8 cellular contexts compared by ENCODE assay signal in the genomic region with DNA sequence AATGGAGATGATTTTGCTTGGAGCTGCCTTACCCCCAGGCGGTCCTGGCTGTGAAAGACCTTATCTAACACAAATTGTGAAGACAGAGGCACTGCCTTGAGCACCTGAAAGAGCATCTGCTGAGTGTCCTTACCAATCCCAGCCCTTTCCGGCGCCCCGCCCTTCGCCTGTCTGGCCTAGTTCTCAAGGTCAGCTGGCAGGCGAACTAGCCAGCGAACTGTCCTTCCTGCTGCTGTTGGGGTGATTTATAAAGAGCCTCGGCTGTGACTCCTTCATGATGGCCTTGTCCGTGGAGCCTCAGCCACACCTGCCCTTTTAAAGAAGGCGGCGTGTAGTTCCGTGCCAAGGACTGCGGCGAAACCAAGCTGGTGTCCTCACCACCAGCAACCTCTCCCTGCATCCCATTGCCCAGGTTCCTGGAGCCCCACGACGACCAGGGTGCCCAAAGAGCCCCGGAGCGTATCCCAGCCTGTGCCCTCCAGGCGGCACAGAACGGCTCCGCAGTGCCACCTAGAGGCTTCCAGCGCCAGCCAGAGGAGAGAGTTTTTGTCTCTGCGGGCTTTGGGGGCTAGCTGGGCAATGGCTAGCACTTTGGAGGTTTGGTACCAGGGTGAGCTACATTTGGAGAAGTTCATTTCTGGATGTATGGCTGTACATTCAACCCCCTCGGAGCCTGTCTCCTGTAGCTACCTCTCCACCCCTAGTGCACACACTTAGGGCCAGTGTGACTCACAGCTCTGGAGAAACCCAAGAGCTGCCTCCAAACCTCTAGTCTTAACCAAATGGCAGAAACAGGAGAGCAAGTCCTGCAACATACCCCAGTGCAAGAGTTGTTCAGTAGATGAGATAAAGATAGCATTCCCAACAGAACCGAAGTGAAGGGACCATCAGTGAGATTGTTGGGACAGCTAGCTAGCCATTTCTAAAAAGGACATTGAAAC. TPM values are rescaled to one million over a fixed set of nuclear protein-coding genes. Genes with fewer than 3 reads are reported as not detected.
DNase-seq lines count a peak whose midpoint lies in the region; ATAC-seq and TF ChIP-seq lines count a peak whose summit lies in the region.

No MANE protein-coding gene starts in this region.

- H3K36me3 ChIP-seq in Peyer's patch, result no peaks in the 10 kb centered on the region
- H3K36me3 ChIP-seq in right atrium auricular region, result no peaks in the 10 kb centered on the region

- no peaks in the 10 kb centered on the region for H3K9me3 ChIP-seq in Peyer's patch
- H3K9me3 ChIP-seq in right atrium auricular region, result no peaks in the 10 kb centered on the region

- DNase-seq in NCI-H510A treated with DMSO at 0.1 percent for 48 hours (lab: John Stamatoyannopoulos, UW) (peak; percentile 1), NCI-H510A (lab: John Stamatoyannopoulos, UW) (no peak), Peyer's patch (peak in 2 of 3 donors; percentile 46 to 49), right atrium auricular region (ENCODE audit: low spot score) (no peak)
- peak; percentile 41 for DNase-seq in activated naive CD4-positive, alpha-beta T cell treated with Interleukin-2 at 50 U/mL for 16 hours
- peak; percentile 4 to 25 (median 25) for DNase-seq in stimulated activated CD4-positive, alpha-beta T cell treated with anti-CD3 and anti-CD28 coated beads, Interleukin-12 subunit alpha, Interleukin-12 subunit beta, amount 100 ng/mL, for 48 hours (ENCODE audit: low read depth in 2 of 3, low spot score in 1 of 3)
- no peak for DNase-seq in activated T-helper 1 cell treated with anti-CD3 and anti-CD28 coated beads, Interleukin-12 subunit alpha, Interleukin-12 subunit beta, Interleukin-2, Interleukin-4 antibody, amounts not matched to agents 30 ng/mL and 10 ng/mL and 1 ng/mL, durations not matched to agents 14 hours and 24 hours and 36 hours (ENCODE audit: low spot score)

- peak overlapping the region in 1 of 4 donors; percentile 21 for H3K4me3 ChIP-seq in Peyer's patch
- H3K4me3 ChIP-seq in right atrium auricular region, result no peak overlapping the region

- TF ChIP-seq CTCF in Peyer's patch (IDR thresholded peaks at IDR 0.05) (peak in 4 of 6 experiments; percentile 26 to 38 (median 32)), right atrium auricular region (IDR thresholded peaks at IDR 0.05) (peak; percentile 31 to 66)

- no peaks in the 10 kb centered on the region for H3K9me3 Mint-ChIP-seq in activated T-helper 1 cell treated with anti-CD3 and anti-CD28 coated beads, Interleukin-12 subunit alpha, Interleukin-12 subunit beta, Interleukin-2, Interleukin-4 antibody, amounts not matched to agents 30 ng/mL and 10 ng/mL and 1 ng/mL, durations not matched to agents 14 hours and 24 hours and 36 hours

- no peaks in the 10 kb centered on the region for H3K4me1 Mint-ChIP-seq in activated T-helper 1 cell treated with anti-CD3 and anti-CD28 coated beads, Interleukin-12 subunit alpha, Interleukin-12 subunit beta, Interleukin-2, Interleukin-4 antibody, amounts not matched to agents 30 ng/mL and 10 ng/mL and 1 ng/mL, durations not matched to agents 14 hours and 24 hours and 36 hours (ENCODE audit: low read depth)

- no peaks in the 10 kb centered on the region for H3K27me3 ChIP-seq in Peyer's patch
- peaks cover 0 to 3% of the 10 kb centered on the region in 2 donors for H3K27me3 ChIP-seq in right atrium auricular region

- intact Hi-C loops in activated T-helper 1 cell treated with anti-CD3 and anti-CD28 coated beads, Interleukin-12 subunit alpha, Interleukin-12 subunit beta, Interleukin-2, Interleukin-4 antibody, amounts not matched to agents 30 ng/mL and 10 ng/mL and 1 ng/mL, durations not matched to agents 14 hours and 24 hours and 36 hours (cut with micrococcal nuclease), result loop anchor here (1.0 kb wide), 1 partner anchor 209 kb away; no protein-coding TSS in a partner anchor

- TF ChIP-seq POLR2A in Peyer's patch (IDR thresholded peaks at IDR 0.05), result no peak

- H3K27me3 Mint-ChIP-seq in activated T-helper 1 cell treated with anti-CD3 and anti-CD28 coated beads, Interleukin-12 subunit alpha, Interleukin-12 subunit beta, Interleukin-2, Interleukin-4 antibody, amounts not matched to agents 30 ng/mL and 10 ng/mL and 1 ng/mL, durations not matched to agents 14 hours and 24 hours and 36 hours (ENCODE audit: insufficient read depth), result peaks cover 14% of the 10 kb centered on the region

- no peaks in the 10 kb centered on the region for H3K4me1 ChIP-seq in Peyer's patch
- H3K4me1 ChIP-seq in right atrium auricular region, result no peaks in the 10 kb centered on the region

- no peaks in the 10 kb centered on the region for H3K36me3 Mint-ChIP-seq in activated T-helper 1 cell treated with anti-CD3 and anti-CD28 coated beads, Interleukin-12 subunit alpha, Interleukin-12 subunit beta, Interleukin-2, Interleukin-4 antibody, amounts not matched to agents 30 ng/mL and 10 ng/mL and 1 ng/mL, durations not matched to agents 14 hours and 24 hours and 36 hours (ENCODE audit: low read depth)

- H3K4me3 Mint-ChIP-seq in activated T-helper 1 cell treated with anti-CD3 and anti-CD28 coated beads, Interleukin-12 subunit alpha, Interleukin-12 subunit beta, Interleukin-2, Interleukin-4 antibody, amounts not matched to agents 30 ng/mL and 10 ng/mL and 1 ng/mL, durations not matched to agents 14 hours and 24 hours and 36 hours, result no peak overlapping the region

- no peak overlapping the region for H3K27ac Mint-ChIP-seq in activated T-helper 1 cell treated with anti-CD3 and anti-CD28 coated beads, Interleukin-12 subunit alpha, Interleukin-12 subunit beta, Interleukin-2, Interleukin-4 antibody, amounts not matched to agents 30 ng/mL and 10 ng/mL and 1 ng/mL, durations not matched to agents 14 hours and 24 hours and 36 hours

- H3K27ac ChIP-seq in Peyer's patch (no peak overlapping the region), right atrium auricular region (no peak overlapping the region)

- ATAC-seq in HG02852 (IDR thresholded peaks at IDR 0.05; ENCODE audit: unreplicated experiment), result peak; percentile 69

RNA-seq across cellular contexts. Expression of a gene that starts 36.8 kb away (rescaled TPM):
- total RNA-seq in Peyer's patch (10 to 100 TPM in 3 of 4 donors, 1 to 10 TPM in 1; 7.2 to 19.0 (median 13.6) TPM), right atrium auricular region (10 to 100 TPM; 18.5 to 19.4 TPM)
- 39.4 and 49.2 TPM in 2 replicates for total RNA-seq in activated T-helper 1 cell treated with anti-CD3 and anti-CD28 coated beads, Interleukin-12 subunit alpha, Interleukin-12 subunit beta, Interleukin-2, Interleukin-4 antibody, amounts not matched to agents 30 ng/mL and 10 ng/mL and 1 ng/mL, durations not matched to agents 14 hours and 24 hours and 36 hours

Comparison
In these comparisons a context has a peak if more than half of its experiments do, and no peak if none do; other contexts are left out.
1. DNase-seq: peak in NCI-H510A treated with DMSO at 0.1 percent for 48 hours (single experiment), Peyer's patch (2 of 3), activated naive CD4-positive, alpha-beta T cell treated with Interleukin-2 at 50 U/mL for 16 hours (single experiment) and stimulated activated CD4-positive, alpha-beta T cell treated with anti-CD3 and anti-CD28 coated beads, Interleukin-12 subunit alpha, Interleukin-12 subunit beta, amount 100 ng/mL, for 48 hours (3 of 3); none in NCI-H510A (single experiment), right atrium auricular region (single experiment) and activated T-helper 1 cell treated with anti-CD3 and anti-CD28 coated beads, Interleukin-12 subunit alpha, Interleukin-12 subunit beta, Interleukin-2, Interleukin-4 antibody, amounts not matched to agents 30 ng/mL and 10 ng/mL and 1 ng/mL, durations not matched to agents 14 hours and 24 hours and 36 hours (single experiment).